2 cellular contexts compared by ENCODE assay signal in the genomic region with DNA sequence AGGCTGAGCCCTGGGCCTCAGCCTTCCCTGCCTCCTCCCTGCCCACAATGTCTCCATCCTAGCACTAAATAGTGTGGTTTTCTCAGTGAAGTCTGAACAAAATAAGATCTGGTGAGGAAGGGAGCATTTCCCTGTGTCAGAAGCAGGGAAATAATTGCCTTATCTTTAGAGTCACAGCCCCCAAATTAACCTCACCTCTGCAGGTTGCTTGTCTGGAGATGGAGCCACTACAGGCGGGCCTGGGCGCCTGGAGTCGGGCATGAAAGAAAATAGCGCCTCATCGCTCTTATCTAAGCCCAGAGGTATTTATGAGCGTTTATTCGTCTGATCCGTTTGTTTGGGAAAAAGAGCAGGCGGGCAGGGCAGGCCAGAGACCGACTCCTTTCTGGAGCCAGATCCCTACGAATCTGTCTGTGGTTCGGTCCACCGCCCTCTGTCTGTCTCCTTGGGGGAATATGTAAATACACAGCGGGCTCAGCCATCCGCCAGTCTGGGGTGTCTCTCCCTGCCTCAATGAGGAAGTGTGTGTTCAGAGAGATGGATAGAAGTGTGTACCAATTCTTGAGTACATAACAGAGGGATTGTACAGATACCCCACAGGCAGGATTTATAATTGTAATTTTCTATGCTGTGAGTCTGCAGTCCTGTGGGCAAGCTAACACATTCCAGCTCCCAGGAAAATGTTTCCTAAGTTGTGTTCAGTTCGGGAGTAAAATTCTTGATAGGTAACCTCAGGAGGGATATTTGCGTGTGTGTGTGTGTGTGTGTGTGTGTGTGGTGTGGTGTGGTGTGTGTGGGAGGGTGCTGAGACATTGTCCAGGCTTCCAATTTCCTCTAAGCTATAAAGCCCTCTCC.
A peak's percentile ranks its signal among the peaks of the same experiment; 100 is the strongest.
TF ChIP-seq lines count a peak whose summit lies in the region.

No MANE protein-coding gene starts in this region.

TF ChIP-seq in HCT116, 20 proteins besides CTCF, POLR2A, EP300 and RAD21:
- TF ChIP-seq YY1 (IDR thresholded peaks at IDR 0.05; ENCODE audit: extremely low read depth, insufficient replicate concordance, low read depth, low read length) (no peak), CBX3 (IDR thresholded peaks at IDR 0.05; ENCODE audit: low read depth) (no peak), EGR1 (IDR thresholded peaks at IDR 0.05; ENCODE audit: low read depth) (no peak), JUND (IDR thresholded peaks at IDR 0.05) (no peak), ZNF274 (IDR thresholded peaks at IDR 0.05; ENCODE audit: low read depth, low read length) (no peak), EZH2phosphoT487 (IDR thresholded peaks at IDR 0.05; ENCODE audit: borderline replicate concordance) (no peak), ELF1 (IDR thresholded peaks at IDR 0.05; ENCODE audit: borderline replicate concordance, low read depth) (no peak), SP1 (IDR thresholded peaks at IDR 0.05; ENCODE audit: low read depth) (no peak), CEBPB (IDR thresholded peaks at IDR 0.05; ENCODE audit: low read depth) (no peak), POLR2AphosphoS5 (IDR thresholded peaks at IDR 0.05; ENCODE audit: low read depth, low read length) (no peak), FOSL1 (IDR thresholded peaks at IDR 0.05; ENCODE audit: low read depth) (no peak), EZH2 (IDR thresholded peaks at IDR 0.05) (no peak), SRF (IDR thresholded peaks at IDR 0.05; ENCODE audit: low read depth) (no peak), ZFX (IDR thresholded peaks at IDR 0.05) (no peak)
- TF ChIP-seq, protein P1, sequence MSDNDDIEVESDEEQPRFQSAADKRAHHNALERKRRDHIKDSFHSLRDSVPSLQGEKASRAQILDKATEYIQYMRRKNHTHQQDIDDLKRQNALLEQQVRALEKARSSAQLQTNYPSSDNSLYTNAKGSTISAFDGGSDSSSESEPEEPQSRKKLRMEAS (IDR thresholded peaks at IDR 0.05): no peak
- TF ChIP-seq, protein P2, sequence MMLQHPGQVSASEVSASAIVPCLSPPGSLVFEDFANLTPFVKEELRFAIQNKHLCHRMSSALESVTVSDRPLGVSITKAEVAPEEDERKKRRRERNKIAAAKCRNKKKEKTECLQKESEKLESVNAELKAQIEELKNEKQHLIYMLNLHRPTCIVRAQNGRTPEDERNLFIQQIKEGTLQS (IDR thresholded peaks at IDR 0.05): no peak
- TF ChIP-seq, protein P3, sequence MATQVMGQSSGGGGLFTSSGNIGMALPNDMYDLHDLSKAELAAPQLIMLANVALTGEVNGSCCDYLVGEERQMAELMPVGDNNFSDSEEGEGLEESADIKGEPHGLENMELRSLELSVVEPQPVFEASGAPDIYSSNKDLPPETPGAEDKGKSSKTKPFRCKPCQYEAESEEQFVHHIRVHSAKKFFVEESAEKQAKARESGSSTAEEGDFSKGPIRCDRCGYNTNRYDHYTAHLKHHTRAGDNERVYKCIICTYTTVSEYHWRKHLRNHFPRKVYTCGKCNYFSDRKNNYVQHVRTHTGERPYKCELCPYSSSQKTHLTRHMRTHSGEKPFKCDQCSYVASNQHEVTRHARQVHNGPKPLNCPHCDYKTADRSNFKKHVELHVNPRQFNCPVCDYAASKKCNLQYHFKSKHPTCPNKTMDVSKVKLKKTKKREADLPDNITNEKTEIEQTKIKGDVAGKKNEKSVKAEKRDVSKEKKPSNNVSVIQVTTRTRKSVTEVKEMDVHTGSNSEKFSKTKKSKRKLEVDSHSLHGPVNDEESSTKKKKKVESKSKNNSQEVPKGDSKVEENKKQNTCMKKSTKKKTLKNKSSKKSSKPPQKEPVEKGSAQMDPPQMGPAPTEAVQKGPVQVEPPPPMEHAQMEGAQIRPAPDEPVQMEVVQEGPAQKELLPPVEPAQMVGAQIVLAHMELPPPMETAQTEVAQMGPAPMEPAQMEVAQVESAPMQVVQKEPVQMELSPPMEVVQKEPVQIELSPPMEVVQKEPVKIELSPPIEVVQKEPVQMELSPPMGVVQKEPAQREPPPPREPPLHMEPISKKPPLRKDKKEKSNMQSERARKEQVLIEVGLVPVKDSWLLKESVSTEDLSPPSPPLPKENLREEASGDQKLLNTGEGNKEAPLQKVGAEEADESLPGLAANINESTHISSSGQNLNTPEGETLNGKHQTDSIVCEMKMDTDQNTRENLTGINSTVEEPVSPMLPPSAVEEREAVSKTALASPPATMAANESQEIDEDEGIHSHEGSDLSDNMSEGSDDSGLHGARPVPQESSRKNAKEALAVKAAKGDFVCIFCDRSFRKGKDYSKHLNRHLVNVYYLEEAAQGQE (IDR thresholded peaks at IDR 0.05; ENCODE audit: low read depth): no peak
- TF ChIP-seq, protein P4, sequence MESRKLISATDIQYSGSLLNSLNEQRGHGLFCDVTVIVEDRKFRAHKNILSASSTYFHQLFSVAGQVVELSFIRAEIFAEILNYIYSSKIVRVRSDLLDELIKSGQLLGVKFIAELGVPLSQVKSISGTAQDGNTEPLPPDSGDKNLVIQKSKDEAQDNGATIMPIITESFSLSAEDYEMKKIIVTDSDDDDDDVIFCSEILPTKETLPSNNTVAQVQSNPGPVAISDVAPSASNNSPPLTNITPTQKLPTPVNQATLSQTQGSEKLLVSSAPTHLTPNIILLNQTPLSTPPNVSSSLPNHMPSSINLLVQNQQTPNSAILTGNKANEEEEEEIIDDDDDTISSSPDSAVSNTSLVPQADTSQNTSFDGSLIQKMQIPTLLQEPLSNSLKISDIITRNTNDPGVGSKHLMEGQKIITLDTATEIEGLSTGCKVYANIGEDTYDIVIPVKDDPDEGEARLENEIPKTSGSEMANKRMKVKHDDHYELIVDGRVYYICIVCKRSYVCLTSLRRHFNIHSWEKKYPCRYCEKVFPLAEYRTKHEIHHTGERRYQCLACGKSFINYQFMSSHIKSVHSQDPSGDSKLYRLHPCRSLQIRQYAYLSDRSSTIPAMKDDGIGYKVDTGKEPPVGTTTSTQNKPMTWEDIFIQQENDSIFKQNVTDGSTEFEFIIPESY (IDR thresholded peaks at IDR 0.05; ENCODE audit: extremely low read depth, insufficient replicate concordance, low read length): no peak
TF ChIP-seq in HCT116: peak in this region for 0.

TF ChIP-seq in H1, 55 proteins besides CTCF, POLR2A, EP300 and RAD21:
- TF ChIP-seq SUZ12 (IDR thresholded peaks at IDR 0.05; ENCODE audit: low read length) (peak; percentile 81), CBX8 (IDR thresholded peaks at IDR 0.05; ENCODE audit: borderline replicate concordance, low read depth, low read length) (peak; percentile 46; the same call in 1 of the 2 replicates), RXRA (IDR thresholded peaks at IDR 0.05; ENCODE audit: insufficient read depth, low read depth, low read length) (no peak), CTBP2 (IDR thresholded peaks at IDR 0.05; ENCODE audit: borderline replicate concordance, insufficient read depth, insufficient read length, low read length) (no peak), CBX5 (IDR thresholded peaks at IDR 0.05; ENCODE audit: low read depth, low read length) (no peak), EZH2 (IDR thresholded peaks at IDR 0.05; ENCODE audit: low read depth, low read length, severe bottlenecking) (peak; percentile 75), HDAC6 (IDR thresholded peaks at IDR 0.05; ENCODE audit: low read depth, low read length) (no peak), SP4 (IDR thresholded peaks at IDR 0.05; ENCODE audit: low read length) (no peak), ASH2L (IDR thresholded peaks at IDR 0.05; ENCODE audit: low read length) (no peak), SP1 (IDR thresholded peaks at IDR 0.05; ENCODE audit: low read depth, low read length) (no peak), RNF2 (IDR thresholded peaks at IDR 0.05; ENCODE audit: borderline replicate concordance, low read depth, low read length, missing control alignments, poor library complexity, severe bottlenecking) (peak; percentile 82), EGR1 (IDR thresholded peaks at IDR 0.05; ENCODE audit: borderline replicate concordance, low read depth, low read length) (no peak)
- TF ChIP-seq, protein P5, sequence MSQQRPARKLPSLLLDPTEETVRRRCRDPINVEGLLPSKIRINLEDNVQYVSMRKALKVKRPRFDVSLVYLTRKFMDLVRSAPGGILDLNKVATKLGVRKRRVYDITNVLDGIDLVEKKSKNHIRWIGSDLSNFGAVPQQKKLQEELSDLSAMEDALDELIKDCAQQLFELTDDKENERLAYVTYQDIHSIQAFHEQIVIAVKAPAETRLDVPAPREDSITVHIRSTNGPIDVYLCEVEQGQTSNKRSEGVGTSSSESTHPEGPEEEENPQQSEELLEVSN (IDR thresholded peaks at IDR 0.05): no peak
